In the genomic region with DNA sequence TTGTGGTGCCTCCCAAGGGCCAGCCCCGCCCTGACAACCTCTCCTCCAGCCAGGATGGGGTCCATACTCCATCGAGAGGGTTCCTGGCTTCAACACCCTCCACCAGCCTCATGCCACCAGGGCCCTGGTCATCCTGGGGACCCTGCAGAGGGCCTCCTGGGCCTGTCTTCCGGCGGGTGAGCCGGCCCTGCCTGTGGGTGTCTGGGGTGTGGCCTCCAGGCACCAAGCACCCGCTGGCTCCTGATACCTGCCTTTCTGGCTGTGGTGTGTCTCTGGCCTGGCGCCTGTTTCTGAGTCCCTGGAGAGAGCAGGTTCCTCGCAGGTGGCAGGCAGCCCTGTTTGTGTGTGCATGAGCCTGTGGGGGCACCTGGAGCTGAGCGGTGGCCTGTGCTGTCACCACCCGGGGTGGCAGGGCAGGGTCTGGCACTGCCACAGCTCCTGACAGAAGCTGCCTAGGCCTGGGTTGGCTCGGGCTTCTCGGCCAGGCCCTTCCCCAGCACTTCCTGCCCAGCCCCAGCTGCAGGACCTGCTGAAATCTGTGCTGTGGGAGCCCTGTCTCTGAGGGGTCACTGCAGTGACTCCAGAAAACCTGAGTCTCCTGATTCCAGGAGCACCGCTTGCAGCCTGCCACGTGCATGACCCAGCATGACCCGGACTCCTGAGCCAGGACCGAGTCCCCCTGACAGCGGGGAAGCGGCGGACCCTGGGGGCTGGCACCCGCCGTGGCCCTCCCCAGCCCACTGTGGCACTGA, we compare ENCODE assay signal across 6 cellular contexts. TPM values are rescaled to one million over a fixed set of nuclear protein-coding genes. Genes with fewer than 3 reads are reported as not detected.
DNase-seq lines count a peak whose midpoint lies in the region; ATAC-seq and TF ChIP-seq lines count a peak whose summit lies in the region.

No MANE protein-coding gene starts in this region.

- H3K27me3 ChIP-seq in parathyroid adenoma (ENCODE audit: control insufficient read depth, insufficient read depth, low read length): no peaks in the 10 kb centered on the region

- peaks cover 54% of the 10 kb centered on the region for H3K4me1 Mint-ChIP-seq in activated T-cell treated with anti-CD3 and anti-CD28 coated beads, Interleukin-2, amount 50 U/mL, for 24 hours (ENCODE audit: low read depth)

- H3K4me1 ChIP-seq in parathyroid adenoma: no peaks in the 10 kb centered on the region

- intact Hi-C loops in posterior vena cava (cut with DNase I): loop anchor here in 1 of 2 donors (10.0 kb wide), 1 partner anchor 1843 kb away; no protein-coding TSS in a partner anchor

- no peaks in the 10 kb centered on the region for H3K9me3 Mint-ChIP-seq in activated T-cell treated with anti-CD3 and anti-CD28 coated beads, Interleukin-2, amount 50 U/mL, for 24 hours

- peak overlapping the region; percentile 55 for H3K4me3 Mint-ChIP-seq in activated T-cell treated with anti-CD3 and anti-CD28 coated beads, Interleukin-2, amount 50 U/mL, for 24 hours

- ATAC-seq in HG03135 (IDR thresholded peaks at IDR 0.05; ENCODE audit: unreplicated experiment): peak; percentile 32
- ATAC-seq in GM18498 (IDR thresholded peaks at IDR 0.05; ENCODE audit: unreplicated experiment): no peak

- no peaks in the 10 kb centered on the region for H3K27me3 Mint-ChIP-seq in activated T-cell treated with anti-CD3 and anti-CD28 coated beads, Interleukin-2, amount 50 U/mL, for 24 hours

- peak overlapping the region; percentile 75 for H2AFZ ChIP-seq in parathyroid adenoma

- no peak for TF ChIP-seq CTCF in parathyroid adenoma (IDR thresholded peaks at IDR 0.05)

- no peak overlapping the region for H3K4me2 ChIP-seq in parathyroid adenoma (ENCODE audit: low read length)

- no peak overlapping the region for H3K9ac ChIP-seq in parathyroid adenoma

- DNase-seq in activated T-cell treated with anti-CD3 and anti-CD28 coated beads, Interleukin-2, amount 50 U/mL, for 24 hours: peak; percentile 71
- DNase-seq in posterior vena cava (ENCODE audit: low spot score): no peak
- DNase-seq in LoVo (ENCODE audit: low spot score): no peak

- peaks cover 9% of the 10 kb centered on the region for H3K36me3 Mint-ChIP-seq in activated T-cell treated with anti-CD3 and anti-CD28 coated beads, Interleukin-2, amount 50 U/mL, for 24 hours (ENCODE audit: low read depth)

- H3K27ac Mint-ChIP-seq in activated T-cell treated with anti-CD3 and anti-CD28 coated beads, Interleukin-2, amount 50 U/mL, for 24 hours: peak overlapping the region; percentile 88

- no peak overlapping the region for H3K27ac ChIP-seq in parathyroid adenoma

- no peaks in the 10 kb centered on the region for H3K9me3 ChIP-seq in parathyroid adenoma (ENCODE audit: control insufficient read depth, low read length)

- no peaks in the 10 kb centered on the region for H3K36me3 ChIP-seq in parathyroid adenoma (ENCODE audit: control insufficient read depth, insufficient read depth, low read length)

- H3K79me2 ChIP-seq in parathyroid adenoma: no peaks in the 10 kb centered on the region

- H3K4me3 ChIP-seq in parathyroid adenoma (ENCODE audit: low read depth, low read length): no peak overlapping the region

RNA-seq across cellular contexts. Expression of gene ADAM8, which starts 18.4 kb away (rescaled TPM):
- total RNA-seq in posterior vena cava: 1 to 10 TPM; 7.0 to 9.0 TPM

RNA-seq across cellular contexts. Expression of gene VENTX, which starts 20.6 kb away (rescaled TPM):
- total RNA-seq in posterior vena cava: 1 to 10 TPM; 2.6 to 3.5 TPM

RNA-seq across cellular contexts. Expression of gene UTF1, which starts 28.2 kb away (rescaled TPM):
- total RNA-seq in posterior vena cava: not detected

RNA-seq across cellular contexts. Expression of gene TUBGCP2, which starts 50.4 kb away (rescaled TPM):
- 10 to 100 TPM; 35.7 to 36.0 TPM for total RNA-seq in posterior vena cava

RNA-seq across cellular contexts. Expression of gene ZNF511, which starts 50.5 kb away (rescaled TPM):
- 10 to 100 TPM; 27.4 to 30.7 TPM for total RNA-seq in posterior vena cava
